ENCODE assay signal across 21 cellular contexts in genomic region chr3:73442152-73442551, GRCh38.
A peak's percentile ranks its signal among the peaks of the same experiment; 100 is the strongest.
DNase-seq lines count a peak whose midpoint lies in the region; ATAC-seq and TF ChIP-seq lines count a peak whose summit lies in the region.
"Had no signal": no experiment of that assay in that cellular context is flagged by ENCODE, and none has a peak within 500 bp of the region (broad histone marks: within the 10 kb centered on the region; RNA-seq: fewer than 3 reads in every experiment).

No MANE protein-coding gene starts in this region.

- peaks cover 7% of the 10 kb centered on the region for H3K9me3 Mint-ChIP-seq in glutamatergic neuron (ENCODE audit: unreplicated experiment)
- H3K9me3 Mint-ChIP-seq in type B pancreatic cell = no peaks in the 10 kb centered on the region
- H3K9me3 Mint-ChIP-seq: CD4-positive, alpha-beta memory T cell; GM23338; H9 had no signal

- 85% methylated on average over 6 of the region's 6 CpGs for WGBS in right cardiac atrium
- WGBS in sigmoid colon, 2 donors = 91 to 94% methylated on average over 6 of the region's 6 CpGs
- 81 to 84% methylated on average over 6 of the region's 6 CpGs for WGBS in lower leg skin, 2 donors

- H3K9me3 ChIP-seq in left ventricle myocardium inferior (replicated peaks) (no peaks in the 10 kb centered on the region), right cardiac atrium (ENCODE audit: control insufficient read depth, low read length) (no peaks in the 10 kb centered on the region), sigmoid colon (no peaks in the 10 kb centered on the region)
- H3K9me3 ChIP-seq: A549 had no signal

- no peak for TF ChIP-seq CTCF in left ventricle myocardium inferior (IDR thresholded peaks at IDR 0.05; ENCODE audit: borderline replicate concordance)
- TF ChIP-seq CTCF in glutamatergic neuron (IDR thresholded peaks at IDR 0.05; ENCODE audit: partially characterized antibody, unreplicated experiment) = no peak
- TF ChIP-seq CTCF in sigmoid colon (IDR thresholded peaks at IDR 0.05) = no peak
- TF ChIP-seq CTCF in type B pancreatic cell (conservative IDR thresholded peaks at IDR 0.05) = no peak
- TF ChIP-seq CTCF in lower leg skin (IDR thresholded peaks at IDR 0.05) = no peak

- TF ChIP-seq POLR2A in sigmoid colon (IDR thresholded peaks at IDR 0.05) (no peak), lower leg skin (IDR thresholded peaks at IDR 0.05) (no peak)

- H3K4me3 ChIP-seq in left ventricle myocardium inferior (no peak overlapping the region), right cardiac atrium (ENCODE audit: low read length) (no peak overlapping the region), sigmoid colon (no peak overlapping the region), lower leg skin (ENCODE audit: low read depth, poor library complexity, severe bottlenecking) (no peak overlapping the region)
- H3K4me3 ChIP-seq: A549, GM23338 had no signal

- H3K27ac Mint-ChIP-seq in glutamatergic neuron (ENCODE audit: unreplicated experiment) (no peak overlapping the region), type B pancreatic cell (no peak overlapping the region)
- H3K27ac Mint-ChIP-seq: CD4-positive, alpha-beta memory T cell; GM23338; H9 had no signal

- H3K36me3 Mint-ChIP-seq in glutamatergic neuron (ENCODE audit: unreplicated experiment) = no peaks in the 10 kb centered on the region
- H3K36me3 Mint-ChIP-seq in type B pancreatic cell = peaks cover 7% of the 10 kb centered on the region
- H3K36me3 Mint-ChIP-seq: CD4-positive, alpha-beta memory T cell had no signal

- H3K36me3 ChIP-seq in left ventricle myocardium inferior = no peaks in the 10 kb centered on the region
- H3K36me3 ChIP-seq in sigmoid colon = no peaks in the 10 kb centered on the region

- H3K27ac ChIP-seq in left ventricle myocardium inferior (replicated peaks) (peak overlapping the region; percentile 27), right cardiac atrium (ENCODE audit: low read length) (no peak overlapping the region), sigmoid colon (peak overlapping the region in 3 of 4 donors; percentile 18 to 33 (median 23))
- H3K27ac ChIP-seq: A549 had no signal

- TF ChIP-seq EP300 in sigmoid colon (IDR thresholded peaks at IDR 0.05) = no peak

- H3K4me1 ChIP-seq in left ventricle myocardium inferior = peaks cover 66% of the 10 kb centered on the region
- H3K4me1 ChIP-seq in right cardiac atrium (ENCODE audit: control insufficient read depth, insufficient read depth, low read length) = peaks cover 4% of the 10 kb centered on the region
- peaks cover 0 to 76% (median 57%) of the 10 kb centered on the region in 4 donors for H3K4me1 ChIP-seq in sigmoid colon
- H3K4me1 ChIP-seq: A549 had no signal

- peaks cover 29% of the 10 kb centered on the region for H3K4me1 Mint-ChIP-seq in glutamatergic neuron (ENCODE audit: low read depth, unreplicated experiment)
- peaks cover 17% of the 10 kb centered on the region for H3K4me1 Mint-ChIP-seq in type B pancreatic cell (ENCODE audit: unreplicated experiment)
- H3K4me1 Mint-ChIP-seq: CD4-positive, alpha-beta memory T cell; GM23338 had no signal

- ATAC-seq in right cardiac atrium = no peak
- no peak for ATAC-seq in GM19324 (IDR thresholded peaks at IDR 0.05; ENCODE audit: low FRiP score, unreplicated experiment)
- ATAC-seq: A549, GM23338, HCT116 had no signal

- no peaks in the 10 kb centered on the region for H3K27me3 ChIP-seq in left ventricle myocardium inferior (ENCODE audit: low read depth)
- H3K27me3 ChIP-seq in right cardiac atrium (ENCODE audit: control insufficient read depth, insufficient read depth) = no peaks in the 10 kb centered on the region
- no peaks in the 10 kb centered on the region for H3K27me3 ChIP-seq in sigmoid colon

- peak overlapping the region; percentile 30 for H3K4me3 Mint-ChIP-seq in glutamatergic neuron (ENCODE audit: unreplicated experiment)
- peak overlapping the region; percentile 5 for H3K4me3 Mint-ChIP-seq in type B pancreatic cell
- H3K4me3 Mint-ChIP-seq: CD4-positive, alpha-beta memory T cell; GM23338; H9 had no signal

- H3K27me3 Mint-ChIP-seq in glutamatergic neuron (ENCODE audit: unreplicated experiment) = no peaks in the 10 kb centered on the region
- H3K27me3 Mint-ChIP-seq in type B pancreatic cell = no peaks in the 10 kb centered on the region
- H3K27me3 Mint-ChIP-seq: CD4-positive, alpha-beta memory T cell had no signal

- intact Hi-C loops in left ventricle myocardium inferior (cut with micrococcal nuclease) (no loop called here), right cardiac atrium (cut with DNase I) (no loop called here), sigmoid colon (cut with DNase I) (no loop called here), lower leg skin (cut with DNase I; ENCODE audit: low total_unique reads) (no loop called here)

- no peak for DNase-seq in left ventricle myocardium inferior
- no peak for DNase-seq in right cardiac atrium
- no peak for DNase-seq in glutamatergic neuron
- no peak for DNase-seq in sigmoid colon
- no peak for DNase-seq in type B pancreatic cell (ENCODE audit: extremely low spot score, unreplicated experiment)
- no peak for DNase-seq in activated CD8-positive, alpha-beta memory T cell treated with anti-CD3 and anti-CD28 coated beads for 24 hours
- no peak for DNase-seq in lower leg skin (ENCODE audit: low spot score in 2 of 2)
- DNase-seq: 8988T; ACHN; C1 segment of cervical spinal cord; Calu3; CD4-positive, alpha-beta memory T cell; COR-L47; DMS53; DMS79 treated with DMSO at 0.1 percent for 48 hours; GF-D8; H9 had no signal
